In the genomic region with DNA sequence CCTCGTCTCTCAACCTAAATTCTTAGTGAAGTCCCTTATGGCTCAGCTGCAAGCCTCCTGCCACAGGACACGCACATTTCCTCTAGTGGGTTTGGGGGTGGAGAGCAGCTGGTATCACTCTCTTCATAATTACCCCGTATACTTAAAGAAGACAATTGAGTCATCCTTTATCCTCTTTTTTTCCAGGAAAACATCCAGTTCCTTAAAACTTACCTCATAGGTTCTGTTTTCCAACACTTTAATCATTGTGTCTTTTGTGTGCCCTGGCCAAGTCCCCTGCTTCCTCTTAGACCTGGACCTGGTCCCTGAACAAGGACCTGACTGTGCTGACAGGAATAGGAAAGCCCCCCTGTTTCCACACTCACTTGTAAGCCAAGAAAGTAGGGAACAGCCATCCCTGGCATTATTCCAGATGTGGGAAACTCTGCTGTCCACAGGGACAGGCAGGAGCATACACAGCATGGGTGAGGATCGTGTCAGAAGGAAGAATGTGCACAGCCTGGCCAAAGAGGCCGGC, we compare ENCODE assay signal across 11 cellular contexts. TPM values are rescaled to one million over a fixed set of nuclear protein-coding genes. Genes with fewer than 3 reads are reported as not detected.
DNase-seq lines count a peak whose midpoint lies in the region; ATAC-seq and TF ChIP-seq lines count a peak whose summit lies in the region.
"Had no signal": no experiment of that assay in that cellular context is flagged by ENCODE, and none has a peak within 500 bp of the region (broad histone marks: within the 10 kb centered on the region; RNA-seq: fewer than 3 reads in every experiment).

No MANE protein-coding gene starts in this region.

- 33 to 36% (median 36%) methylated on average over 5 of the region's 5 CpGs for WGBS in psoas muscle, 3 donors

- CTCF ChIA-PET in T-cell (lab: Charles Lee): no interaction called here

- H3K9me3 Mint-ChIP-seq in T-cell: no peaks in the 10 kb centered on the region

- no peaks in the 10 kb centered on the region for H3K9me3 ChIP-seq in psoas muscle
- H3K9me3 ChIP-seq: prostate gland had no signal

- TF ChIP-seq CTCF in psoas muscle (IDR thresholded peaks at IDR 0.05): no peak

- ATAC-seq in T-cell (replicated peaks in 1 of 4) (peak in 1 of 4 experiments; percentile 36), psoas muscle (peak in 1 of 4 donors; percentile 57), HG02840 (IDR thresholded peaks at IDR 0.05; ENCODE audit: low FRiP score, unreplicated experiment) (no peak)

- no peaks in the 10 kb centered on the region for H3K36me3 Mint-ChIP-seq in T-cell

- peak overlapping the region; percentile 31 for H3K27ac ChIP-seq in psoas muscle
- H3K27ac ChIP-seq: KMS-11, prostate gland had no signal

- POLR2A ChIA-PET in T-cell (lab: Charles Lee): no interaction called here

- no peaks in the 10 kb centered on the region for H3K4me1 ChIP-seq in psoas muscle
- H3K4me1 ChIP-seq: prostate gland had no signal

- peaks cover 47 to 52% (median 51%) of the 10 kb centered on the region in 3 donors for H3K4me1 Mint-ChIP-seq in T-cell

- DNase-seq in GM04504 (ENCODE audit: low read depth) (peak; percentile 64), T-cell (peak in 6 of 34 experiments; percentile 14 to 20 (median 16)), fibroblast of peridontal ligament (ENCODE audit: extremely low read depth) (peak; percentile 86), psoas muscle (peak in 1 of 2 donors; percentile 21), COLO829 (ENCODE audit: low spot score) (no peak), DMS53 (lab: John Stamatoyannopoulos, UW) (no peak)
- no peak for DNase-seq in stimulated activated naive CD4-positive, alpha-beta T cell treated with Interleukin-2 at 50 U/mL for 16 hours (lab: John Stamatoyannopoulos, UW)
- DNase-seq: activated CD8-positive, alpha-beta memory T cell treated with anti-CD3 and anti-CD28 coated beads, Interleukin-2, amount 50 U/mL, for 48 hours had no signal

- intact Hi-C loops in psoas muscle (cut with DNase I): no loop called here

- H3K27me3 ChIP-seq in psoas muscle (ENCODE audit: insufficient read depth in 3 of 3, low read length in 2 of 3): no peaks in the 10 kb centered on the region

- H3K4me3 Mint-ChIP-seq in T-cell: peak overlapping the region in 2 of 3 donors; percentile 11 to 26

- no peaks in the 10 kb centered on the region for H3K36me3 ChIP-seq in psoas muscle (ENCODE audit: insufficient read depth in 1 of 2, low read depth in 1 of 2)
- H3K36me3 ChIP-seq: prostate gland had no signal

- no peak overlapping the region for H3K4me3 ChIP-seq in psoas muscle
- H3K4me3 ChIP-seq: prostate gland had no signal

- peak overlapping the region; percentile 68 to 77 for H3K27ac Mint-ChIP-seq in T-cell

- no peaks in the 10 kb centered on the region for H3K27me3 Mint-ChIP-seq in T-cell

RNA-seq across cellular contexts. Expression of gene MYO1B, which starts 42.3 kb away (rescaled TPM):
- total RNA-seq in T-cell (1 to 10 TPM in 1 of 5 donors, under 1 TPM in 4; 0.39 to 1.3 (median 0.73) TPM), psoas muscle (10 to 100 TPM in 2 of 4 donors, 1 to 10 TPM in 2; 7.9 to 14.1 (median 11.2) TPM)
- polyA plus RNA-seq in psoas muscle: 1 to 10 TPM; 4.4 to 5.8 (median 4.9) TPM

RNA-seq across cellular contexts. Expression of gene STAT4, which starts 52.1 kb away (rescaled TPM):
- total RNA-seq in T-cell (100 to 1,000 TPM in 2 of 5 donors, 10 to 100 TPM in 3; 79.5 to 141 (median 91.7) TPM), psoas muscle (under 1 TPM; 0.26 to 0.56 (median 0.41) TPM)
- polyA plus RNA-seq in psoas muscle: under 1 TPM; 0.19 to 0.38 (median 0.24) TPM

Comparison
In these comparisons a context has a peak if more than half of its experiments do, and no peak if none do; other contexts are left out.
1. DNase-seq: peak in GM04504 (single experiment) and fibroblast of peridontal ligament (single experiment); none in stimulated activated naive CD4-positive, alpha-beta T cell treated with Interleukin-2 at 50 U/mL for 16 hours (single experiment), COLO829 (single experiment) and DMS53 (single experiment).
2. RNA of gene STAT4, which starts 52.1 kb away (total RNA-seq): 79.5 to 141 TPM in T-cell; 0.26 to 0.56 TPM in psoas muscle; every median in the first group is over 10 times any median in the second.